ENCODE assay signal across 16 cellular contexts in genomic region chr3:141380987-141381386, GRCh38. TPM values are rescaled to one million over a fixed set of nuclear protein-coding genes. Genes with fewer than 3 reads are reported as not detected.
DNase-seq lines count a peak whose midpoint lies in the region; ATAC-seq and TF ChIP-seq lines count a peak whose summit lies in the region.
"Had no signal": no experiment of that assay in that cellular context is flagged by ENCODE, and none has a peak within 500 bp of the region (broad histone marks: within the 10 kb centered on the region; RNA-seq: fewer than 3 reads in every experiment).

No MANE protein-coding gene starts in this region.

- H3K27ac Mint-ChIP-seq in activated CD4-positive, alpha-beta memory T cell treated with anti-CD3 and anti-CD28 coated beads, Interleukin-2, amount 10 ng/mL, durations not matched to agents 7 days and 5 days: peak overlapping the region; percentile 98
- no peak overlapping the region for H3K27ac Mint-ChIP-seq in activated CD8-positive, alpha-beta T cell treated with anti-CD3 and anti-CD28 coated beads, Interleukin-2, amount 10 ng/mL, durations not matched to agents 7 days and 5 days
- H3K27ac Mint-ChIP-seq: activated naive CD8-positive, alpha-beta T cell had no signal

- no peak overlapping the region for H3K4me3 Mint-ChIP-seq in activated CD4-positive, alpha-beta memory T cell treated with anti-CD3 and anti-CD28 coated beads, Interleukin-2, amount 10 ng/mL, durations not matched to agents 7 days and 5 days
- no peak overlapping the region for H3K4me3 Mint-ChIP-seq in activated CD8-positive, alpha-beta T cell treated with anti-CD3 and anti-CD28 coated beads, Interleukin-2, amount 10 ng/mL, durations not matched to agents 7 days and 5 days
- H3K4me3 Mint-ChIP-seq: activated naive CD8-positive, alpha-beta T cell had no signal

- peaks cover 5% of the 10 kb centered on the region for H3K9me3 Mint-ChIP-seq in activated CD4-positive, alpha-beta memory T cell treated with anti-CD3 and anti-CD28 coated beads, Interleukin-2, amount 10 ng/mL, durations not matched to agents 7 days and 5 days
- H3K9me3 Mint-ChIP-seq in activated CD8-positive, alpha-beta T cell treated with anti-CD3 and anti-CD28 coated beads, Interleukin-2, amount 10 ng/mL, durations not matched to agents 7 days and 5 days (ENCODE audit: insufficient read depth): no peaks in the 10 kb centered on the region

- no peaks in the 10 kb centered on the region for H3K27me3 Mint-ChIP-seq in activated CD4-positive, alpha-beta memory T cell treated with anti-CD3 and anti-CD28 coated beads, Interleukin-2, amount 10 ng/mL, durations not matched to agents 7 days and 5 days
- H3K27me3 Mint-ChIP-seq in activated CD8-positive, alpha-beta T cell treated with anti-CD3 and anti-CD28 coated beads, Interleukin-2, amount 10 ng/mL, durations not matched to agents 7 days and 5 days (ENCODE audit: low read depth): peaks cover 9% of the 10 kb centered on the region
- H3K27me3 Mint-ChIP-seq: activated naive CD8-positive, alpha-beta T cell had no signal

- peaks cover 30% of the 10 kb centered on the region for H3K36me3 Mint-ChIP-seq in activated CD4-positive, alpha-beta memory T cell treated with anti-CD3 and anti-CD28 coated beads, Interleukin-2, amount 10 ng/mL, durations not matched to agents 7 days and 5 days (ENCODE audit: low read depth)
- H3K36me3 Mint-ChIP-seq in activated CD8-positive, alpha-beta T cell treated with anti-CD3 and anti-CD28 coated beads, Interleukin-2, amount 10 ng/mL, durations not matched to agents 7 days and 5 days (ENCODE audit: low read depth): no peaks in the 10 kb centered on the region
- H3K36me3 Mint-ChIP-seq: activated naive CD8-positive, alpha-beta T cell had no signal

- H3K4me1 Mint-ChIP-seq in activated CD4-positive, alpha-beta memory T cell treated with anti-CD3 and anti-CD28 coated beads, Interleukin-2, amount 10 ng/mL, durations not matched to agents 7 days and 5 days: peaks cover 52% of the 10 kb centered on the region
- H3K4me1 Mint-ChIP-seq in activated CD8-positive, alpha-beta T cell treated with anti-CD3 and anti-CD28 coated beads, Interleukin-2, amount 10 ng/mL, durations not matched to agents 7 days and 5 days (ENCODE audit: low read depth): peaks cover 22% of the 10 kb centered on the region

- H3K9me3 ChIP-seq in MG63: no peaks in the 10 kb centered on the region
- H3K9me3 ChIP-seq: BE2C, heart right ventricle, Peyer's patch, spleen, stomach had no signal

- peaks cover 9% of the 10 kb centered on the region for H3K36me3 ChIP-seq in MG63
- H3K36me3 ChIP-seq: BE2C, spleen had no signal

- no peak for TF ChIP-seq POLR2A in GM18505 (IDR thresholded peaks at IDR 0.05; ENCODE audit: borderline replicate concordance, extremely low read depth, insufficient read depth, insufficient read length)

- CTCF ChIA-PET in activated CD4-positive, alpha-beta memory T cell treated with anti-CD3 and anti-CD28 coated beads, Interleukin-2, amount 10 ng/mL, durations not matched to agents 7 days and 5 days (lab: Charles Lee): no interaction called here
- CTCF ChIA-PET in activated CD8-positive, alpha-beta T cell treated with anti-CD3 and anti-CD28 coated beads, Interleukin-2, amount 10 ng/mL, durations not matched to agents 7 days and 5 days (lab: Charles Lee): interaction anchor here (0.7 to 1.8 kb wide), 3 partner anchors 24 to 73 kb away, joined by 3 to 6 read pairs (median 4); no protein-coding TSS in a partner anchor

- no peak for TF ChIP-seq CTCF in GM10266 (IDR thresholded peaks at IDR 0.05; ENCODE audit: control insufficient read depth, insufficient read depth, low read depth, missing control alignments)

- POLR2A ChIA-PET in activated CD4-positive, alpha-beta memory T cell treated with anti-CD3 and anti-CD28 coated beads, Interleukin-2, amount 10 ng/mL, durations not matched to agents 7 days and 5 days (lab: Charles Lee): interaction anchor here (3.1 to 18.6 kb wide), 3 partner anchors 8 to 27 kb away, joined by 30 to 320 read pairs (median 60); partner anchors contain the start of gene ZBTB38
- POLR2A ChIA-PET in activated CD8-positive, alpha-beta T cell treated with anti-CD3 and anti-CD28 coated beads, Interleukin-2, amount 10 ng/mL, durations not matched to agents 7 days and 5 days (lab: Charles Lee): interaction anchor here (1.2 kb wide), 1 partner anchor 9 kb away, joined by 3 read pairs; no protein-coding TSS in a partner anchor

- no peak overlapping the region for H3K4me3 ChIP-seq in MG63
- H3K4me3 ChIP-seq: heart right ventricle, Peyer's patch, spleen, stomach had no signal

- H3K27me3 ChIP-seq in MG63: no peaks in the 10 kb centered on the region
- H3K27me3 ChIP-seq: BE2C, heart right ventricle, Peyer's patch, spleen, stomach had no signal

- ATAC-seq in GM18505 (IDR thresholded peaks at IDR 0.05; ENCODE audit: unreplicated experiment) (peak; percentile 30), GM21390 (IDR thresholded peaks at IDR 0.05; ENCODE audit: unreplicated experiment) (peak; percentile 44), HG03066 (IDR thresholded peaks at IDR 0.05; ENCODE audit: low read depth, unreplicated experiment) (peak; percentile 41)
- no peak for ATAC-seq in activated CD8-positive, alpha-beta T cell treated with anti-CD3 and anti-CD28 coated beads, Interleukin-2, amount 10 ng/mL, durations not matched to agents 7 days and 5 days
- ATAC-seq: activated CD4-positive, CD25-positive, alpha-beta regulatory T cell treated with anti-CD3 and anti-CD28 coated beads, Interleukin-2, amount 50 U/mL, for 24 hours; heart right ventricle had no signal

- no peak for DNase-seq in activated CD4-positive, alpha-beta memory T cell treated with anti-CD3 and anti-CD28 coated beads, Interleukin-2, amount 10 ng/mL, durations not matched to agents 7 days and 5 days
- DNase-seq in GM10266 (ENCODE audit: extremely low spot score): no peak
- DNase-seq in activated CD8-positive, alpha-beta T cell treated with anti-CD3 and anti-CD28 coated beads, Interleukin-2, amount 10 ng/mL, durations not matched to agents 7 days and 5 days: no peak
- DNase-seq in activated gamma-delta T cell (lab: John Stamatoyannopoulos, UW): no peak
- no peak for DNase-seq in MG63
- DNase-seq: BE2C, heart right ventricle, NCI-H187, Peyer's patch, spleen, stomach had no signal

RNA-seq across cellular contexts. Expression of gene ZBTB38, which starts 12.7 kb away (rescaled TPM):
- total RNA-seq in activated CD4-positive, alpha-beta memory T cell treated with anti-CD3 and anti-CD28 coated beads, Interleukin-2, amount 10 ng/mL, durations not matched to agents 7 days and 5 days: 10 to 100 TPM; 36.0 to 39.6 TPM
- total RNA-seq in activated CD8-positive, alpha-beta T cell treated with anti-CD3 and anti-CD28 coated beads, Interleukin-2, amount 10 ng/mL, durations not matched to agents 7 days and 5 days: 10 to 100 TPM; 27.8 to 29.6 TPM
- total RNA-seq in MG63 (2014; rRNA removed; shearing (Covaris generic); ENCODE audit: low replicate concordance): 15.8 and 29.9 TPM in 2 replicates
